Comparison of ENCODE assay signal across 12 cellular contexts in the genomic region with DNA sequence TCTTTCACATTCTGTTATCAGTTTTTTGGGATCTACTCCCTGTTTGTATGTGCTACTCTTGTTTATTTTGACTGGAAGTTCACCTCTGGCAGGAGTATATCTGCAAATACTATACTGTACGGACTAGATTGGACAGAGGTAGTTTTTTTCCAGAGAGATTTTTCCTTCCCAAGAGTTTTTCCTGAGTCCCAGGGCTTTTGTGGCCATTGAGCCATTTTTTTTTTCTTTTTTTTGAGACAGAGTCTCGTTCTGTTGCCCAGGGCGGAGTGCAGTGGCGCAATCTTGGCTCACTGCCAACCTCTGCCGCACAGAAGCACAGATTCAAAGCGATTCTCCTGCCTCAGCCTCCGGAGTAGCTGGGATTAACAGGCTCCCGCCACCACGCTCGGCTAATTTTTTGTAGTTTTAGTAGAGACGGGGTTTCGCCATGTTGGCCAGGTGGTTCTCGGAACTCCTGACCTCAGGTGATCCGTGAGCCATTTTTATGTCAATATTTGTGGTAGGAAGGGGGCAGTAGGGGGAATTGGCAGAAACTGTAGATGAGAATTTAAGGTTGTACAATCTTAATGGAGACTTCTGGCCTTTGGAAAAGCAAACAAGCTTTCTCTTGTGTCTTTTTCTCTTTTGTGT. TPM values are rescaled to one million over a fixed set of nuclear protein-coding genes. Genes with fewer than 3 reads are reported as not detected.
A peak's percentile ranks its signal among the peaks of the same experiment; 100 is the strongest.
DNase-seq lines count a peak whose midpoint lies in the region; ATAC-seq and TF ChIP-seq lines count a peak whose summit lies in the region.
"Had no signal": no experiment of that assay in that cellular context is flagged by ENCODE, and none has a peak within 500 bp of the region (broad histone marks: within the 10 kb centered on the region; RNA-seq: fewer than 3 reads in every experiment).

No MANE protein-coding gene starts in this region.

- ATAC-seq in left cardiac atrium: no peak
- peak; percentile 33 for ATAC-seq in left ventricle myocardium superior
- ATAC-seq in aorta (ENCODE audit: low FRiP score): no peak
- ATAC-seq: stimulated activated naive CD8-positive, alpha-beta T cell treated with anti-CD3 and anti-CD28 coated beads, Interleukin-15, Interleukin-2, amounts not matched to agents 100 U/mL and 50 U/mL, for 24 hours had no signal

- H3K36me3 ChIP-seq in aorta (ENCODE audit: control insufficient read depth in 1 of 2, insufficient read depth in 2 of 2, low read length in 1 of 2) (no peaks in the 10 kb centered on the region), sigmoid colon (no peaks in the 10 kb centered on the region)

- H3K27me3 ChIP-seq in aorta (ENCODE audit: control insufficient read depth in 1 of 2, insufficient read depth in 2 of 2, low read length in 1 of 2) (no peaks in the 10 kb centered on the region), sigmoid colon (no peaks in the 10 kb centered on the region)

- peak; percentile 59 for DNase-seq in left cardiac atrium
- no peak for DNase-seq in cardiac septum (ENCODE audit: low spot score)
- DNase-seq in SHP77 (lab: John Stamatoyannopoulos, UW): peak; percentile 82 to 83
- peak; percentile 64 for DNase-seq in left ventricle myocardium superior
- DNase-seq in aorta: peak; percentile 55 to 83
- no peak for DNase-seq in activated CD4-positive, CD25-positive, alpha-beta regulatory T cell treated with anti-CD3 and anti-CD28 coated beads, Interleukin-2, amount 50 U/mL, for 72 hours
- no peak for DNase-seq in NCI-H1048 (lab: John Stamatoyannopoulos, UW)
- no peak for DNase-seq in sigmoid colon
- DNase-seq: central memory CD4-positive, alpha-beta T cell; KG1; stimulated activated CD4-positive, alpha-beta T cell treated with anti-CD3 and anti-CD28 coated beads, Interleukin-2, amount 100 ng/mL, for 24 hours; stimulated activated naive CD8-positive, alpha-beta T cell treated with anti-CD3 and anti-CD28 coated beads, Interleukin-15, Interleukin-2, amounts not matched to agents 100 U/mL and 50 U/mL, for 24 hours had no signal

- TF ChIP-seq EP300 in sigmoid colon (IDR thresholded peaks at IDR 0.05): no peak

- H3K9me3 ChIP-seq in aorta (ENCODE audit: control insufficient read depth, low read length) (no peaks in the 10 kb centered on the region), sigmoid colon (no peaks in the 10 kb centered on the region)

- H3K27ac ChIP-seq in aorta (ENCODE audit: low read depth in 1 of 2, low read length in 2 of 2) (no peak overlapping the region), sigmoid colon (no peak overlapping the region)

- intact Hi-C loops in left cardiac atrium (cut with DNase I): no loop called here
- intact Hi-C loops in cardiac septum (cut with DNase I): no loop called here
- intact Hi-C loops in left ventricle myocardium superior (cut with micrococcal nuclease): no loop called here
- intact Hi-C loops in aorta (cut with DNase I): no loop called here
- intact Hi-C loops in sigmoid colon (cut with DNase I): no loop called here

- 86 to 93% methylated on average over 14 of the region's 14 CpGs for WGBS in aorta, 2 donors
- 16 to 82% methylated on average over 14 of the region's 14 CpGs for WGBS in sigmoid colon, 2 donors

- peaks cover 0 to 9% of the 10 kb centered on the region in 2 donors for H3K4me1 ChIP-seq in aorta (ENCODE audit: control insufficient read depth in 1 of 2, insufficient read depth in 2 of 2, low read length in 2 of 2)
- peaks cover 0 to 36% (median 18%) of the 10 kb centered on the region in 4 donors for H3K4me1 ChIP-seq in sigmoid colon

- TF ChIP-seq POLR2A in sigmoid colon (IDR thresholded peaks at IDR 0.05): no peak

- no peak for TF ChIP-seq CTCF in sigmoid colon (IDR thresholded peaks at IDR 0.05)

- H3K4me3 ChIP-seq in aorta (ENCODE audit: low read length in 2 of 2) (no peak overlapping the region), sigmoid colon (no peak overlapping the region)

RNA-seq across cellular contexts. Expression of a gene that starts 19.4 kb away (rescaled TPM):
- 100 to 1,000 TPM; 173 to 176 TPM for total RNA-seq in left cardiac atrium
- total RNA-seq in cardiac septum: 247 TPM
- total RNA-seq in left ventricle myocardium superior: 290 TPM
- 100 to 1,000 TPM; 191 to 216 TPM for total RNA-seq in aorta
- polyA plus RNA-seq in aorta: 100 to 1,000 TPM in 1 of 2 donors, 10 to 100 TPM in 1; 86.8 to 143 TPM
- total RNA-seq in sigmoid colon: 100 to 1,000 TPM; 120 to 174 (median 150) TPM
- 100 to 1,000 TPM in 1 of 3 donors, 10 to 100 TPM in 2; 67.3 to 106 (median 89.5) TPM for polyA plus RNA-seq in sigmoid colon

Comparison
In these comparisons a context has a peak if more than half of its experiments do, and no peak if none do; other contexts are left out.
1. DNase-seq: peak in left cardiac atrium (single experiment), SHP77 (2 of 2), left ventricle myocardium superior (single experiment) and aorta (2 of 2); none in cardiac septum (single experiment), activated CD4-positive, CD25-positive, alpha-beta regulatory T cell treated with anti-CD3 and anti-CD28 coated beads, Interleukin-2, amount 50 U/mL, for 72 hours (single experiment), NCI-H1048 (single experiment) and sigmoid colon (single experiment).